In the genomic region with DNA sequence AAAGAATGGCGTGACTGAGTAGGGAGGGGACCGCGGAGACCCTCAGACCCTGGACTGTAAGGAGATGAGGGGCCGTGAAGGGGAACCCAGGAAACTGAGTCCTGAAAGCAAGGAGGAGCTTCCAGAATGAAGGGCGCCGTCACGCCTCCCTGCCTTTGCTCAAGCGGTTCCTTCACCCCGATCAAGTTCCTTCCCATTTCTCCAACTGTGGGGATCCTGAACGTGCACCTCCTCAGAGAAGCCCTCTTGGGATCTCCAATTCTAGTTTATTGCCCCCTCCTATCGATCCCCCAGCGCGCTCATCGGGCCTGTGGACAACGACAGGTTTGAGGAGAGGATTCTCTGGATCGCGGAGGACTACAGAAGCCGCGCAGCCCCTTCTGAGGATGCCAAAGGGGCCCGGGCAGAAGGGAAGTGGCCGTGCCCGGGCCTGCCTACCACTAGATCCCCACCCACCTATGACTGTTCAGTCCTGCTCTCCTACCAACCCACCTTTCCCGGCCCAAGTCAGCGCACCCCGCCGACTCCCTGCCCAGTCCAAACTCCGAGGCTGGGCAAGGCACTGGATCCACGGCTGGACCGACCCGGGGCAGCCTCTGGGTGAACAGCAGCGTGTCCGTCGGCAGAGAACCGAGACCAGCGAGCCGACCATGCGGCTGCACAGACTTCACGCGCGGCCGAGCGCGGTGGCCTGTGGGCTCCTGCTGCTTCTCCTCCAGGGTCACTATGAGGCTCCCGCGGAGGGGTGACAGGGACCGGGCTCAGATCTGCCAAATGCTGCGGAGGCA, we compare ENCODE assay signal across 8 cellular contexts. TPM values are rescaled to one million over a fixed set of nuclear protein-coding genes. Genes with fewer than 3 reads are reported as not detected.
A peak's percentile ranks its signal among the peaks of the same experiment; 100 is the strongest.
DNase-seq lines count a peak whose midpoint lies in the region; ATAC-seq and TF ChIP-seq lines count a peak whose summit lies in the region.

No MANE protein-coding gene starts in this region.

- 0 to 8% methylated on average over 14 to 46 of the region's 47 CpGs for WGBS in upper lobe of left lung, 2 donors

- H3K27ac Mint-ChIP-seq in activated CD4-positive, alpha-beta T cell treated with anti-CD3 and anti-CD28 coated beads, Interleukin-2, amount 10 ng/mL, durations not matched to agents 24 days and 14 days = peak overlapping the region; percentile 48

- peaks cover 18% of the 10 kb centered on the region for H3K4me1 Mint-ChIP-seq in activated CD4-positive, alpha-beta T cell treated with anti-CD3 and anti-CD28 coated beads, Interleukin-2, amount 10 ng/mL, durations not matched to agents 24 days and 14 days

- no peaks in the 10 kb centered on the region for H3K9me3 ChIP-seq in upper lobe of left lung

- ATAC-seq in left lobe of liver = peak; percentile 51
- peak; percentile 56 for ATAC-seq in upper lobe of left lung (ENCODE audit: low FRiP score in 2 of 2)
- no peak for ATAC-seq in HG03045 (IDR thresholded peaks at IDR 0.05; ENCODE audit: unreplicated experiment)

- TF ChIP-seq CTCF in astrocyte of the cerebellum (IDR thresholded peaks at IDR 0.05; ENCODE audit: low read depth, low read length, missing control alignments) (no peak), upper lobe of left lung (IDR thresholded peaks at IDR 0.05) (no peak)

- peaks cover 0 to 9% (median 7%) of the 10 kb centered on the region in 4 donors for H3K36me3 ChIP-seq in upper lobe of left lung

- H3K27ac ChIP-seq in upper lobe of left lung = no peak overlapping the region

- TF ChIP-seq POLR2A in upper lobe of left lung (IDR thresholded peaks at IDR 0.05) = no peak

- H3K36me3 Mint-ChIP-seq in activated CD4-positive, alpha-beta T cell treated with anti-CD3 and anti-CD28 coated beads, Interleukin-2, amount 10 ng/mL, durations not matched to agents 24 days and 14 days (ENCODE audit: low read depth) = no peaks in the 10 kb centered on the region

- H3K27me3 ChIP-seq in upper lobe of left lung = peaks cover 0 to 7% (median 0%) of the 10 kb centered on the region in 4 donors

- DNase-seq in activated CD4-positive, alpha-beta T cell treated with anti-CD3 and anti-CD28 coated beads, Interleukin-2, amount 10 ng/mL, durations not matched to agents 24 days and 14 days = peak; percentile 70
- no peak for DNase-seq in activated CD4-positive, alpha-beta T cell treated with anti-CD3 and anti-CD28 coated beads for 1 hour
- no peak for DNase-seq in astrocyte of the cerebellum (ENCODE audit: low read depth)
- DNase-seq in left lobe of liver (ENCODE audit: low spot score) = no peak
- peak in 1 of 2 donors; percentile 88 for DNase-seq in upper lobe of left lung
- no peak for DNase-seq in middle frontal gyrus (ENCODE audit: extremely low spot score, low spot score)
- DNase-seq in activated CD4-positive, alpha-beta T cell treated with anti-CD3 and anti-CD28 coated beads, Interleukin-2, amount 50 U/mL, for 48 hours = no peak

- peaks cover 37% of the 10 kb centered on the region for H3K27me3 Mint-ChIP-seq in activated CD4-positive, alpha-beta T cell treated with anti-CD3 and anti-CD28 coated beads, Interleukin-2, amount 10 ng/mL, durations not matched to agents 24 days and 14 days

- no peak for TF ChIP-seq EP300 in upper lobe of left lung (IDR thresholded peaks at IDR 0.05)

- in situ Hi-C loops in astrocyte of the cerebellum (cut with HindIII; ENCODE audit: low sequenced_read_pairs) = no loop called here

- peak overlapping the region; percentile 89 for H3K4me3 Mint-ChIP-seq in activated CD4-positive, alpha-beta T cell treated with anti-CD3 and anti-CD28 coated beads, Interleukin-2, amount 10 ng/mL, durations not matched to agents 24 days and 14 days

- H3K4me1 ChIP-seq in upper lobe of left lung = peaks cover 14 to 19% (median 17%) of the 10 kb centered on the region in 4 donors

- H3K9me3 Mint-ChIP-seq in activated CD4-positive, alpha-beta T cell treated with anti-CD3 and anti-CD28 coated beads, Interleukin-2, amount 10 ng/mL, durations not matched to agents 24 days and 14 days = no peaks in the 10 kb centered on the region

- intact Hi-C loops in activated CD4-positive, alpha-beta T cell treated with anti-CD3 and anti-CD28 coated beads, Interleukin-2, amount 10 ng/mL, durations not matched to agents 24 days and 14 days (cut with micrococcal nuclease) = loop anchor here (5.0 kb wide), 1 partner anchor 209 kb away; the partner anchor contains the start of genes FBXL8 and TRADD

- H3K4me3 ChIP-seq in astrocyte of the cerebellum (ENCODE audit: low read depth, low read length) (peak overlapping the region; percentile 45), upper lobe of left lung (peak overlapping the region; percentile 10 to 60 (median 52))

RNA-seq across cellular contexts. Expression of gene CES3, which starts 12.8 kb away (rescaled TPM):
- 6.8 and 7.0 TPM in 2 replicates for total RNA-seq in activated CD4-positive, alpha-beta T cell treated with anti-CD3 and anti-CD28 coated beads, Interleukin-2, amount 10 ng/mL, durations not matched to agents 24 days and 14 days
- total RNA-seq in left lobe of liver (80.3 TPM), upper lobe of left lung (1 to 10 TPM; 1.4 to 6.2 (median 2.9) TPM)

RNA-seq across cellular contexts. Expression of gene CES2, which starts 12.9 kb away (rescaled TPM):
- 30.6 and 33.6 TPM in 2 replicates for total RNA-seq in activated CD4-positive, alpha-beta T cell treated with anti-CD3 and anti-CD28 coated beads, Interleukin-2, amount 10 ng/mL, durations not matched to agents 24 days and 14 days
- total RNA-seq in left lobe of liver (286 TPM), upper lobe of left lung (10 to 100 TPM; 32.2 to 76.1 (median 46.5) TPM)

RNA-seq across cellular contexts. Expression of gene CIAO2B, which starts 14.0 kb away (rescaled TPM):
- total RNA-seq in activated CD4-positive, alpha-beta T cell treated with anti-CD3 and anti-CD28 coated beads, Interleukin-2, amount 10 ng/mL, durations not matched to agents 24 days and 14 days = 170 and 176 TPM in 2 replicates
- 42.6 TPM for total RNA-seq in left lobe of liver
- total RNA-seq in upper lobe of left lung = 100 to 1,000 TPM in 1 of 6 donors, 10 to 100 TPM in 5; 59.6 to 131 (median 73.2) TPM

RNA-seq across cellular contexts. Expression of gene RRAD, which starts 22.9 kb away (rescaled TPM):
- total RNA-seq in activated CD4-positive, alpha-beta T cell treated with anti-CD3 and anti-CD28 coated beads, Interleukin-2, amount 10 ng/mL, durations not matched to agents 24 days and 14 days = 1.3 TPM in 2 replicates
- total RNA-seq in left lobe of liver (0.98 TPM), upper lobe of left lung (10 to 100 TPM; 13.8 to 50.3 (median 47.0) TPM)

RNA-seq across cellular contexts. Expression of gene CDH16, which starts 29.5 kb away (rescaled TPM):
- total RNA-seq in activated CD4-positive, alpha-beta T cell treated with anti-CD3 and anti-CD28 coated beads, Interleukin-2, amount 10 ng/mL, durations not matched to agents 24 days and 14 days = not detected in 2 replicates
- not detected for total RNA-seq in left lobe of liver
- 1 to 10 TPM in 2 of 6 donors, under 1 TPM in 1, not detected in 3; 0.40 to 1.8 (median 1.7) TPM for total RNA-seq in upper lobe of left lung

Comparison
In these comparisons a context has a peak if more than half of its experiments do, and no peak if none do; other contexts are left out.
1. RNA of gene CES3, which starts 12.8 kb away (total RNA-seq): 80.3 TPM in left lobe of liver (single experiment); 6.8 to 7.0 TPM in activated CD4-positive, alpha-beta T cell treated with anti-CD3 and anti-CD28 coated beads, Interleukin-2, amount 10 ng/mL, durations not matched to agents 24 days and 14 days and 1.4 to 6.2 TPM in upper lobe of left lung; every median in the first group is over 10 times any median in the second.